Comparison of ENCODE assay signal across 9 cellular contexts in the genomic region with DNA sequence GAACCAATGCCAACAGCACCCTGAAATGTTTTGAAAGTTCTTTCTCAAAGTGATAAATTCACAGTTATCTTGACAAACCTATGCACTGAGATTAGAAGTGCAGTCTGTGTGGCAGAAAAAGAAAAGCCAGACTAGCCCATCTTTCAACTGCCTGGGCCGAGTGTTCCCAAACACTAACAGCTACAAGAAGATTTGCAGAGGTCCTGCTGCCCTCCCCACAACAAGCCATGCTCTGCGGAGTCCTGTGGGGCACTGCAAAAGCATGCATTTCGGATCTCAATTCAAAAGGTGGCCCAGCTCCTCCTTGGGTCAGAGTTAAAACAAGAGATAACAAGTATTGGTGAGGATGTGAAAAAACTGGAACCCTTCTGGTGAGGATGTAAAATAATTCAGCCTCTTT.
"Had no signal": no experiment of that assay in that cellular context is flagged by ENCODE, and none has a peak within 500 bp of the region (broad histone marks: within the 10 kb centered on the region; RNA-seq: fewer than 3 reads in every experiment).

No MANE protein-coding gene starts in this region.

- H3K27ac ChIP-seq: GM23248, HL-60 had no signal

- H3K27ac Mint-ChIP-seq: HFFc6 had no signal

- H2AFZ ChIP-seq: GM23248 had no signal

- H3K36me3 ChIP-seq: HAP-1 had no signal

- FAIRE-seq: HepG2, K562 had no signal

- H3K9ac ChIP-seq: GM23248 had no signal

- H3K9me3 ChIP-seq: HAP-1 had no signal

- H3K4me3 ChIP-seq: GM23248, HAP-1, K562 had no signal

- H3K4me1 ChIP-seq: HAP-1 had no signal

- ATAC-seq: HCT116, HepG2, K562 had no signal

- DNase-seq: GM23248, H7, HFFc6, KG1 had no signal

- H3K4me3 Mint-ChIP-seq: HFFc6 had no signal
